ENCODE assay signal across 21 cellular contexts in genomic region chr9:113665756-113666155, GRCh38.
DNase-seq lines count a peak whose midpoint lies in the region; ATAC-seq, FAIRE-seq and TF ChIP-seq lines count a peak whose summit lies in the region.
"Had no signal": no experiment of that assay in that cellular context is flagged by ENCODE, and none has a peak within 500 bp of the region (broad histone marks: within the 10 kb centered on the region; RNA-seq: fewer than 3 reads in every experiment).

No MANE protein-coding gene starts in this region.

- H2BK15ac ChIP-seq in H9 (ENCODE audit: low read depth, low read length) = no peak overlapping the region

- H3K4me3 ChIP-seq in HEK293 (ENCODE audit: low read depth, low read length) = no peak overlapping the region
- H3K4me3 ChIP-seq in endodermal cell (ENCODE audit: low read length) = no peak overlapping the region
- H3K4me3 ChIP-seq: HAP-1 had no signal

- H3K4me3 Mint-ChIP-seq in H9 (no peak overlapping the region), endodermal cell (no peak overlapping the region)
- H3K4me3 Mint-ChIP-seq: CD4-positive, alpha-beta T cell had no signal

- no peak overlapping the region for H3K9ac ChIP-seq in H9 (ENCODE audit: extremely low read depth, insufficient read length, low read length)
- no peak overlapping the region for H3K9ac ChIP-seq in endodermal cell (ENCODE audit: extremely low read depth, low read length, poor library complexity, severe bottlenecking)

- no peak overlapping the region for H3T11ph ChIP-seq in H9 (ENCODE audit: low read length)

- ATAC-seq in sciatic nerve (no peak), GM21515 (IDR thresholded peaks at IDR 0.05; ENCODE audit: unreplicated experiment) (no peak)
- ATAC-seq: HepG2 had no signal

- H3K4me1 Mint-ChIP-seq in H9 (peaks cover 0 to 2% of the 10 kb centered on the region in 2 experiments; a peak in 1 of 4 replicates), endodermal cell (no peaks in the 10 kb centered on the region)

- no peaks in the 10 kb centered on the region for H4K20me1 ChIP-seq in H9 (ENCODE audit: control insufficient read depth, insufficient read depth, insufficient read length)

- no peak overlapping the region for H3K14ac ChIP-seq in H9 (ENCODE audit: insufficient read depth, low read length)

- H3K23me2 ChIP-seq in H9 (ENCODE audit: insufficient read length, low read depth, low read length, poor library complexity, severe bottlenecking) = no peaks in the 10 kb centered on the region

- H3K27me3 ChIP-seq in H9 (ENCODE audit: insufficient read depth, low read length) (no peaks in the 10 kb centered on the region), endodermal cell (ENCODE audit: control insufficient read depth, insufficient read depth, low read length, poor library complexity, severe bottlenecking) (peaks cover 11% of the 10 kb centered on the region)
- H3K27me3 ChIP-seq: BE2C had no signal

- H3K36me3 ChIP-seq in HEK293 (ENCODE audit: control insufficient read depth in 2 of 2, insufficient read depth in 1 of 2, low read length in 2 of 2) (no peaks in the 10 kb centered on the region), endodermal cell (ENCODE audit: control insufficient read depth, insufficient read depth, low read length) (no peaks in the 10 kb centered on the region)
- H3K36me3 ChIP-seq: BE2C, HAP-1 had no signal

- no peak for TF ChIP-seq CTCF in H9 (conservative IDR thresholded peaks at IDR 0.05)
- TF ChIP-seq CTCF in HEK293 (tag by site-specific recombination; IDR thresholded peaks at IDR 0.05) = no peak
- no peak for TF ChIP-seq CTCF in endodermal cell (conservative IDR thresholded peaks at IDR 0.05)
- TF ChIP-seq CTCF in D721Med (IDR thresholded peaks at IDR 0.05; ENCODE audit: insufficient read depth, missing control alignments) = no peak

- CTCF ChIA-PET in HEK293 (lab: Yijun Ruan, JAX) = interaction anchor here (0.6 to 2.7 kb wide), 4 partner anchors 8 to 74 kb away, joined by 3 to 27 read pairs (median 16); no protein-coding TSS in a partner anchor

- no peak overlapping the region for H4K8ac ChIP-seq in H9 (replicated peaks; ENCODE audit: insufficient read length, low read depth, low read length)

- intact Hi-C loops in sciatic nerve (cut with DNase I) = loop anchor here (10.0 kb wide), 1 partner anchor 761 kb away; no protein-coding TSS in a partner anchor

- H4K91ac ChIP-seq in H9 (ENCODE audit: insufficient read length, low read depth, low read length) = no peak overlapping the region

- no peak overlapping the region for H2AFZ ChIP-seq in H9 (ENCODE audit: low read length)

- H3K79me1 ChIP-seq in H9 (ENCODE audit: insufficient read depth, low read depth, low read length, poor library complexity, severe bottlenecking) = no peaks in the 10 kb centered on the region

- H3K4ac ChIP-seq in H9 (ENCODE audit: low read depth, low read length) = no peak overlapping the region

- no peak overlapping the region for H2BK120ac ChIP-seq in H9 (ENCODE audit: low read depth, low read length, poor library complexity, severe bottlenecking)

- H3K9me3 Mint-ChIP-seq in H9 (no peaks in the 10 kb centered on the region; a peak in 2 of 5 replicates), endodermal cell (no peaks in the 10 kb centered on the region)
- H3K9me3 Mint-ChIP-seq: CD4-positive, alpha-beta T cell had no signal

- DNase-seq in H9 (no peak), endodermal cell (peak; percentile 30), sciatic nerve (ENCODE audit: low spot score) (peak; percentile 39), middle frontal gyrus (ENCODE audit: extremely low spot score, low spot score) (no peak), D721Med (ENCODE audit: insufficient read length, low spot score) (no peak)
- DNase-seq: ACHN; BE2C; C1 segment of cervical spinal cord; Caco-2; CD4-positive, alpha-beta T cell; DMS153; DMS79; GDM1; GOT3; KG1 had no signal

- H3K56ac ChIP-seq in H9 (ENCODE audit: insufficient read length, low read depth, low read length) = no peak overlapping the region

- no peaks in the 10 kb centered on the region for H3K36me3 Mint-ChIP-seq in H9 (ENCODE audit: insufficient read depth in 1 of 3, low read depth in 3 of 3)
- H3K36me3 Mint-ChIP-seq in endodermal cell (ENCODE audit: low read depth) = no peaks in the 10 kb centered on the region

- POLR2A ChIA-PET in HEK293 (lab: Yijun Ruan, JAX) = no interaction called here

- FAIRE-seq in D721Med (lab: Jason Lieb, UNC) = no peak
- FAIRE-seq: A204.1, GM12892, HepG2 had no signal

- H3K27ac ChIP-seq in H9 (ENCODE audit: insufficient read length, low read depth, low read length) = no peak overlapping the region
- H3K27ac ChIP-seq in HEK293 (ENCODE audit: extremely low read depth, low read depth, low read length) = no peak overlapping the region
- H3K27ac ChIP-seq in endodermal cell (ENCODE audit: low read depth, low read length) = no peak overlapping the region

- H3K4me1 ChIP-seq in H9 (ENCODE audit: insufficient read depth, low read length) (no peaks in the 10 kb centered on the region; the same call in 1 of the 2 replicates), HEK293 (ENCODE audit: control insufficient read depth, insufficient read depth, low read length) (no peaks in the 10 kb centered on the region), endodermal cell (ENCODE audit: control insufficient read depth, insufficient read depth, low read length) (no peaks in the 10 kb centered on the region)
- H3K4me1 ChIP-seq: BE2C, Caco-2, HAP-1 had no signal

- no peaks in the 10 kb centered on the region; the same call in 1 of the 2 replicates for H3K27me3 Mint-ChIP-seq in H9 (ENCODE audit: low read depth)
- peaks cover 2% of the 10 kb centered on the region for H3K27me3 Mint-ChIP-seq in endodermal cell (ENCODE audit: insufficient read depth)

- no peak overlapping the region for H2BK5ac ChIP-seq in H9 (ENCODE audit: insufficient read length, low read length)

- no peak overlapping the region for H3K27ac Mint-ChIP-seq in H9
- H3K27ac Mint-ChIP-seq in endodermal cell = no peak overlapping the region
- H3K27ac Mint-ChIP-seq: CD4-positive, alpha-beta T cell had no signal

- no peak overlapping the region for H2AK5ac ChIP-seq in H9 (ENCODE audit: insufficient read length, low read length)

- H3K4me2 ChIP-seq in H9 (ENCODE audit: insufficient read depth, insufficient read length, low read length) = no peak overlapping the region

- H4K5ac ChIP-seq in H9 (ENCODE audit: insufficient read length, low read depth, low read length) = no peak overlapping the region

- no peak overlapping the region for H3K23ac ChIP-seq in H9 (ENCODE audit: insufficient read length, low read depth, low read length)

- H3K18ac ChIP-seq in H9 (ENCODE audit: insufficient read length, low read depth, low read length) = no peak overlapping the region

- peak overlapping the region; percentile 14 for H2BK12ac ChIP-seq in H9 (ENCODE audit: insufficient read length, low read depth, low read length)

- H3K79me2 ChIP-seq in H9 (ENCODE audit: insufficient read depth, low read length) = 0 out of 2 replicates have a peak, but pooled peaks cover 1% of the 10 kb centered on the region

- H2BK20ac ChIP-seq in H9 (ENCODE audit: low read depth, low read length, poor library complexity, severe bottlenecking) = no peak overlapping the region

- no CpG with 5 or more reads among the region's 7 CpGs for WGBS in H9 (ENCODE audit: extremely low coverage, insufficient read length, low lambda C conversion rate)
- WGBS in endodermal cell (ENCODE audit: insufficient coverage in 1 of 2, insufficient read length in 1 of 2), 2 experiments = 86 to 98% methylated on average over 7 of the region's 7 CpGs

- no peaks in the 10 kb centered on the region for H3K9me3 ChIP-seq in H9 (ENCODE audit: control insufficient read depth, low read depth, low read length)
- no peaks in the 10 kb centered on the region for H3K9me3 ChIP-seq in HEK293 (ENCODE audit: control insufficient read depth, insufficient read depth, low read depth, low read length)
- H3K9me3 ChIP-seq in endodermal cell (ENCODE audit: control insufficient read depth, low read length) = no peaks in the 10 kb centered on the region
- H3K9me3 ChIP-seq: BE2C, Caco-2, HAP-1 had no signal

TF ChIP-seq in HEK293, 187 proteins besides CTCF, POLR2A, EP300 and RAD21:
- TF ChIP-seq, protein P1, sequence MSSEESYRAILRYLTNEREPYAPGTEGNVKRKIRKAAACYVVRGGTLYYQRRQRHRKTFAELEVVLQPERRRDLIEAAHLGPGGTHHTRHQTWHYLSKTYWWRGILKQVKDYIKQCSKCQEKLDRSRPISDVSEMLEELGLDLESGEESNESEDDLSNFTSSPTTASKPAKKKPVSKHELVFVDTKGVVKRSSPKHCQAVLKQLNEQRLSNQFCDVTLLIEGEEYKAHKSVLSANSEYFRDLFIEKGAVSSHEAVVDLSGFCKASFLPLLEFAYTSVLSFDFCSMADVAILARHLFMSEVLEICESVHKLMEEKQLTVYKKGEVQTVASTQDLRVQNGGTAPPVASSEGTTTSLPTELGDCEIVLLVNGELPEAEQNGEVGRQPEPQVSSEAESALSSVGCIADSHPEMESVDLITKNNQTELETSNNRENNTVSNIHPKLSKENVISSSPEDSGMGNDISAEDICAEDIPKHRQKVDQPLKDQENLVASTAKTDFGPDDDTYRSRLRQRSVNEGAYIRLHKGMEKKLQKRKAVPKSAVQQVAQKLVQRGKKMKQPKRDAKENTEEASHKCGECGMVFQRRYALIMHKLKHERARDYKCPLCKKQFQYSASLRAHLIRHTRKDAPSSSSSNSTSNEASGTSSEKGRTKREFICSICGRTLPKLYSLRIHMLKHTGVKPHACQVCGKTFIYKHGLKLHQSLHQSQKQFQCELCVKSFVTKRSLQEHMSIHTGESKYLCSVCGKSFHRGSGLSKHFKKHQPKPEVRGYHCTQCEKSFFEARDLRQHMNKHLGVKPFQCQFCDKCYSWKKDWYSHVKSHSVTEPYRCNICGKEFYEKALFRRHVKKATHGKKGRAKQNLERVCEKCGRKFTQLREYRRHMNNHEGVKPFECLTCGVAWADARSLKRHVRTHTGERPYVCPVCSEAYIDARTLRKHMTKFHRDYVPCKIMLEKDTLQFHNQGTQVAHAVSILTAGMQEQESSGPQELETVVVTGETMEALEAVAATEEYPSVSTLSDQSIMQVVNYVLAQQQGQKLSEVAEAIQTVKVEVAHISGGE (tag by site-specific recombination; conservative IDR thresholded peaks at IDR 0.05; ENCODE audit: low read depth) = no peak
- TF ChIP-seq ZNF423 (tag by site-specific recombination; IDR thresholded peaks at IDR 0.05) (no peak), GLI2 (tag by site-specific recombination; IDR thresholded peaks at IDR 0.05; ENCODE audit: borderline replicate concordance, low read depth) (no peak), SCRT2 (tag by site-specific recombination; IDR thresholded peaks at IDR 0.05) (peak; percentile 69), ZNF426 (tag by site-specific recombination; IDR thresholded peaks at IDR 0.05) (no peak)
TF ChIP-seq in HEK293: peak in this region for 1.

Comparison
In these comparisons a context has a peak if more than half of its experiments do, and no peak if none do; other contexts are left out.
1. DNase-seq: peak in endodermal cell (single experiment) and sciatic nerve (single experiment); none in H9 (single experiment), middle frontal gyrus (single experiment) and D721Med (single experiment).